ENCODE assay signal across 8 cellular contexts in the genomic region with DNA sequence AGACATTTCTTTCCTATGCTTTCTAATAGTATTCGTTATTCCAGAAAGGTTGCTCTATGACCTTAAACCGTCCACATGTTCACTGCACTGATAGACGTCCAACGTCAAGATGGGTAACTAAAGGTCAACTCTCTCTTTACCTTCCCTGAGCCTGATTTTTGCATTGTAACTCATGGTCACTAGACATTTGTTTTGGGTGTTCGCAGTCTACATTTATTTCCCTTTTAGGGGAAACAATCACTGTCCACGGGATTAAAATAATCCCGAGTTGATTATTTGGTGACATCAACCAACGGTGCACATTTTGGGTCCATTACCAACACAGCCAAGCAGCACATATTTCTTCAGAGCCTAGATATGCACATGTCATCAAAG. TPM values are rescaled to one million over a fixed set of nuclear protein-coding genes. Genes with fewer than 3 reads are reported as not detected.
A peak's percentile ranks its signal among the peaks of the same experiment; 100 is the strongest.
DNase-seq lines count a peak whose midpoint lies in the region; ATAC-seq and TF ChIP-seq lines count a peak whose summit lies in the region.

No MANE protein-coding gene starts in this region.

- H3K36me3 ChIP-seq in GM06990 (ENCODE audit: control insufficient read depth, insufficient read depth, low read length), result no peaks in the 10 kb centered on the region
- no peaks in the 10 kb centered on the region for H3K36me3 ChIP-seq in HUES64 (ENCODE audit: insufficient read depth, low read length)
- H3K36me3 ChIP-seq in mucosa of stomach (ENCODE audit: control insufficient read depth, insufficient read depth, low read length), result no peaks in the 10 kb centered on the region

- DNase-seq in GM06990 (ENCODE audit: extremely low read depth, insufficient read length) (no peak), superior temporal gyrus (ENCODE audit: extremely low spot score) (no peak), NCI-H774 (lab: John Stamatoyannopoulos, UW) (no peak)
- no peak for DNase-seq in central memory CD8-positive, alpha-beta T cell (ENCODE audit: low spot score in 2 of 2)
- DNase-seq in activated CD8-positive, alpha-beta memory T cell treated with anti-CD3 and anti-CD28 coated beads for 24 hours, result no peak

- H3K9me3 ChIP-seq in HUES64 (ENCODE audit: insufficient read depth, low read depth, low read length), result no peaks in the 10 kb centered on the region
- H3K9me3 ChIP-seq in mucosa of stomach (ENCODE audit: control insufficient read depth, low read length), result no peaks in the 10 kb centered on the region

- H3K36me3 Mint-ChIP-seq in central memory CD8-positive, alpha-beta T cell (ENCODE audit: insufficient read depth), result peaks cover 3% of the 10 kb centered on the region

- no peak for TF ChIP-seq CTCF in GM06990 (IDR thresholded peaks at IDR 0.05; ENCODE audit: insufficient read depth, low read length, poor library complexity, severe bottlenecking)

- H3K9ac ChIP-seq in HUES64 (ENCODE audit: low read depth, low read length) (0 out of 2 replicates have a peak overlapping the region, but pooled peaks have one; percentile 4), mucosa of stomach (ENCODE audit: low read length) (peak overlapping the region; percentile 86)

- H3K27me3 ChIP-seq in GM06990 (replicated peaks; ENCODE audit: control insufficient read depth, insufficient read depth, low read length) (no peaks in the 10 kb centered on the region), HUES64 (ENCODE audit: insufficient read depth, low read length) (peaks cover 9% of the 10 kb centered on the region; the same call in 1 of the 2 replicates), mucosa of stomach (ENCODE audit: control insufficient read depth, insufficient read depth, low read length) (no peaks in the 10 kb centered on the region)

- H3K27me3 Mint-ChIP-seq in central memory CD8-positive, alpha-beta T cell, result no peaks in the 10 kb centered on the region

- peak overlapping the region; percentile 91 for H3K4me3 Mint-ChIP-seq in central memory CD8-positive, alpha-beta T cell

- H3K27ac ChIP-seq in HUES64 (ENCODE audit: low read depth, low read length), result no peak overlapping the region

- peaks cover 28% of the 10 kb centered on the region for H3K4me1 Mint-ChIP-seq in central memory CD8-positive, alpha-beta T cell

- H3K4me3 ChIP-seq in GM06990 (replicated peaks; ENCODE audit: low read depth, low read length), result peak overlapping the region; percentile 78
- peak overlapping the region; percentile 83 for H3K4me3 ChIP-seq in HUES64 (ENCODE audit: low read length)
- peak overlapping the region; percentile 60 for H3K4me3 ChIP-seq in mucosa of stomach (ENCODE audit: low read length)

- WGBS in HUES64, result 43% methylated on average over 8 of the region's 8 CpGs

- peak overlapping the region; percentile 91 for H3K27ac Mint-ChIP-seq in central memory CD8-positive, alpha-beta T cell (ENCODE audit: low read depth)

- no peaks in the 10 kb centered on the region for H3K9me3 Mint-ChIP-seq in central memory CD8-positive, alpha-beta T cell

- peaks cover 18% of the 10 kb centered on the region for H3K4me1 ChIP-seq in HUES64 (ENCODE audit: insufficient read depth, low read length)
- H3K4me1 ChIP-seq in mucosa of stomach (ENCODE audit: control insufficient read depth, insufficient read depth, low read length), result peaks cover 48% of the 10 kb centered on the region

- ATAC-seq in central memory CD8-positive, alpha-beta T cell (replicated peaks; ENCODE audit: extremely low read depth, poor library complexity, severe bottlenecking), result peak; percentile 6
- no peak for ATAC-seq in HG03342 (IDR thresholded peaks at IDR 0.05; ENCODE audit: unreplicated experiment)

RNA-seq across cellular contexts. Expression of a gene that starts 0.5 kb away (rescaled TPM):
- polyA plus RNA-seq in HUES64 (2013, experiment 1 of 2), result 44.3 TPM
- polyA plus RNA-seq in HUES64 (2013, experiment 2 of 2), result 54.6 TPM

RNA-seq across cellular contexts. Expression of a gene that starts 57.8 kb away (rescaled TPM):
- 4.7 TPM for polyA plus RNA-seq in HUES64 (2013, experiment 1 of 2)
- polyA plus RNA-seq in HUES64 (2013, experiment 2 of 2), result 4.6 TPM
